Comparison of ENCODE assay signal across 1 cellular context in the genomic region with DNA sequence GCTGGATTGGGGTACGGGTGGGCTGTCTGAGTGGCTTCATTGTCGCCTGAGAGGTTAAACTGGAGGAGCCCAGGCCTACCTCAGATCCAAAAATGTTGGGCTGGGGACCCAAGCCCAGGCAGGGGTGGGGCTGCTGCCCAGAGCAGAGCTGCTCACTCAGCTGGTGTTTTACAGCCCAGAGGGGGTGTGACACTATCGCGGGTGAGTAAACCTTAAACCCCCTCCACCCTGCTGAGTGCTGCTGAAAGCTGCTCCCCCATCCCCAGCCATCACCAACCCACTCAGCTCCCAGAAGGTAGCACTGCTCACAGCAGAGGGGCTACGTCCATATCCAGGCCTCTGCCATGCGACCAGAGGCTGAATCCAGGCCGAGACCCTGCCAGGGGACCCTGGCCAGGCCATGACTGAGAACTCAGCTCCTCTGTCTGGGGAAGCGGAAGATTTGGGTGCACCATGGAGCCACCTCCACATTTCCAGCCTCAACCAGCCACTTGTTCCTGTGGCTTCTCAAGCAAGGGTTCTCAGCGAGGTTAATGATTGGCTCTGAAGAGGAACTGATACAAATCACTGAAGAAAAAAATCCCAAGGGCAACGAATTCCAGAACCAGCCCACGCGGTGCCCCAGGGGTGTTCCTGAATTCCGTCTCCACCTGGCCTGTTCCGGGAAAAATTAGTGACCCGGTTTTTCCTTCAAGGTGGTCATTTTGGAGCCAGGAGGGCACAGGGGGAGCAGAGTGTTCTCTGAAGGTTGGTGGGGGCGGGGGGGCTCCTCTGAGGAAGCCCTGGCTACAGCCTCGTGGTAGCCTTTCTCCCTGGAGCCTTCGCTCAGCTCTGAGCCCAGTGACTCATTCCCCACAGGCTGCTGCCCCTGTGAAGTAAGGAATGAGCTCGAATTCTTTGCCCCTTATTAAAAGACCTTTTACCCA.
TF ChIP-seq lines count a peak whose summit lies in the region.

No MANE protein-coding gene starts in this region.

TF ChIP-seq in HepG2, 621 proteins besides CTCF, POLR2A, EP300 and RAD21 (continued from another document and continues in another):
- TF ChIP-seq, protein P1, sequence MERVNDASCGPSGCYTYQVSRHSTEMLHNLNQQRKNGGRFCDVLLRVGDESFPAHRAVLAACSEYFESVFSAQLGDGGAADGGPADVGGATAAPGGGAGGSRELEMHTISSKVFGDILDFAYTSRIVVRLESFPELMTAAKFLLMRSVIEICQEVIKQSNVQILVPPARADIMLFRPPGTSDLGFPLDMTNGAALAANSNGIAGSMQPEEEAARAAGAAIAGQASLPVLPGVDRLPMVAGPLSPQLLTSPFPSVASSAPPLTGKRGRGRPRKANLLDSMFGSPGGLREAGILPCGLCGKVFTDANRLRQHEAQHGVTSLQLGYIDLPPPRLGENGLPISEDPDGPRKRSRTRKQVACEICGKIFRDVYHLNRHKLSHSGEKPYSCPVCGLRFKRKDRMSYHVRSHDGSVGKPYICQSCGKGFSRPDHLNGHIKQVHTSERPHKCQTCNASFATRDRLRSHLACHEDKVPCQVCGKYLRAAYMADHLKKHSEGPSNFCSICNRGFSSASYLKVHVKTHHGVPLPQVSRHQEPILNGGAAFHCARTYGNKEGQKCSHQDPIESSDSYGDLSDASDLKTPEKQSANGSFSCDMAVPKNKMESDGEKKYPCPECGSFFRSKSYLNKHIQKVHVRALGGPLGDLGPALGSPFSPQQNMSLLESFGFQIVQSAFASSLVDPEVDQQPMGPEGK (CRISPR knock-in tag; IDR thresholded peaks at IDR 0.05) = peak; percentile 71; the same call in 1 of the 2 replicates
- TF ChIP-seq GABPA (IDR thresholded peaks at IDR 0.05; ENCODE audit: low read depth, low read length) (no peak), GABPA (CRISPR knock-in tag; IDR thresholded peaks at IDR 0.05; ENCODE audit: low read depth) (0 out of 2 replicates have a peak, but pooled peaks have one; percentile 27), FOXO1 (CRISPR knock-in tag; IDR thresholded peaks at IDR 0.05) (no peak), KMT2B (CRISPR knock-in tag; IDR thresholded peaks at IDR 0.05) (no peak), BORCS8-MEF2B (CRISPR knock-in tag; IDR thresholded peaks at IDR 0.05) (no peak), MEF2D (CRISPR knock-in tag; IDR thresholded peaks at IDR 0.05) (no peak), HDAC2 (CRISPR knock-in tag; IDR thresholded peaks at IDR 0.05) (peak; percentile 11; the same call in 1 of the 2 replicates), NR2F2 (IDR thresholded peaks at IDR 0.05; ENCODE audit: borderline replicate concordance, low read depth) (no peak), SALL1 (CRISPR knock-in tag; IDR thresholded peaks at IDR 0.05) (no peak; the same call in 1 of the 2 replicates), GABPB1 (CRISPR knock-in tag; IDR thresholded peaks at IDR 0.05) (no peak; the same call in 1 of the 2 replicates), ZNF224 (CRISPR knock-in tag; IDR thresholded peaks at IDR 0.05) (no peak), MYNN (CRISPR knock-in tag; IDR thresholded peaks at IDR 0.05; ENCODE audit: low read depth) (no peak), ZBTB3 (CRISPR knock-in tag; IDR thresholded peaks at IDR 0.05; ENCODE audit: borderline replicate concordance, low read depth) (no peak), ZNF773 (CRISPR knock-in tag; IDR thresholded peaks at IDR 0.05; ENCODE audit: borderline replicate concordance) (no peak), ZNF256 (CRISPR knock-in tag; conservative IDR thresholded peaks at IDR 0.05) (no peak), KDM3A (CRISPR knock-in tag; IDR thresholded peaks at IDR 0.05; ENCODE audit: low read depth) (no peak), BRD4 (CRISPR knock-in tag; IDR thresholded peaks at IDR 0.05) (no peak), TAF1 (CRISPR knock-in tag; IDR thresholded peaks at IDR 0.05) (no peak)
- TF ChIP-seq, protein P2, sequence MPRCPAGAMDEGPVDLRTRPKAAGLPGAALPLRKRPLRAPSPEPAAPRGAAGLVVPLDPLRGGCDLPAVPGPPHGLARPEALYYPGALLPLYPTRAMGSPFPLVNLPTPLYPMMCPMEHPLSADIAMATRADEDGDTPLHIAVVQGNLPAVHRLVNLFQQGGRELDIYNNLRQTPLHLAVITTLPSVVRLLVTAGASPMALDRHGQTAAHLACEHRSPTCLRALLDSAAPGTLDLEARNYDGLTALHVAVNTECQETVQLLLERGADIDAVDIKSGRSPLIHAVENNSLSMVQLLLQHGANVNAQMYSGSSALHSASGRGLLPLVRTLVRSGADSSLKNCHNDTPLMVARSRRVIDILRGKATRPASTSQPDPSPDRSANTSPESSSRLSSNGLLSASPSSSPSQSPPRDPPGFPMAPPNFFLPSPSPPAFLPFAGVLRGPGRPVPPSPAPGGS (CRISPR knock-in tag; IDR thresholded peaks at IDR 0.05) = no peak
- TF ChIP-seq, protein P3, sequence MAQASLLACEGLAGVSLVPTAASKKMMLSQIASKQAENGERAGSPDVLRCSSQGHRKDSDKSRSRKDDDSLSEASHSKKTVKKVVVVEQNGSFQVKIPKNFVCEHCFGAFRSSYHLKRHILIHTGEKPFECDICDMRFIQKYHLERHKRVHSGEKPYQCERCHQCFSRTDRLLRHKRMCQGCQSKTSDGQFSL (CRISPR knock-in tag; IDR thresholded peaks at IDR 0.05) = no peak
- TF ChIP-seq, protein P4, sequence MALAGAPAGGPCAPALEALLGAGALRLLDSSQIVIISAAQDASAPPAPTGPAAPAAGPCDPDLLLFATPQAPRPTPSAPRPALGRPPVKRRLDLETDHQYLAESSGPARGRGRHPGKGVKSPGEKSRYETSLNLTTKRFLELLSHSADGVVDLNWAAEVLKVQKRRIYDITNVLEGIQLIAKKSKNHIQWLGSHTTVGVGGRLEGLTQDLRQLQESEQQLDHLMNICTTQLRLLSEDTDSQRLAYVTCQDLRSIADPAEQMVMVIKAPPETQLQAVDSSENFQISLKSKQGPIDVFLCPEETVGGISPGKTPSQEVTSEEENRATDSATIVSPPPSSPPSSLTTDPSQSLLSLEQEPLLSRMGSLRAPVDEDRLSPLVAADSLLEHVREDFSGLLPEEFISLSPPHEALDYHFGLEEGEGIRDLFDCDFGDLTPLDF (CRISPR knock-in tag; IDR thresholded peaks at IDR 0.05) = no peak
- TF ChIP-seq, protein P5, sequence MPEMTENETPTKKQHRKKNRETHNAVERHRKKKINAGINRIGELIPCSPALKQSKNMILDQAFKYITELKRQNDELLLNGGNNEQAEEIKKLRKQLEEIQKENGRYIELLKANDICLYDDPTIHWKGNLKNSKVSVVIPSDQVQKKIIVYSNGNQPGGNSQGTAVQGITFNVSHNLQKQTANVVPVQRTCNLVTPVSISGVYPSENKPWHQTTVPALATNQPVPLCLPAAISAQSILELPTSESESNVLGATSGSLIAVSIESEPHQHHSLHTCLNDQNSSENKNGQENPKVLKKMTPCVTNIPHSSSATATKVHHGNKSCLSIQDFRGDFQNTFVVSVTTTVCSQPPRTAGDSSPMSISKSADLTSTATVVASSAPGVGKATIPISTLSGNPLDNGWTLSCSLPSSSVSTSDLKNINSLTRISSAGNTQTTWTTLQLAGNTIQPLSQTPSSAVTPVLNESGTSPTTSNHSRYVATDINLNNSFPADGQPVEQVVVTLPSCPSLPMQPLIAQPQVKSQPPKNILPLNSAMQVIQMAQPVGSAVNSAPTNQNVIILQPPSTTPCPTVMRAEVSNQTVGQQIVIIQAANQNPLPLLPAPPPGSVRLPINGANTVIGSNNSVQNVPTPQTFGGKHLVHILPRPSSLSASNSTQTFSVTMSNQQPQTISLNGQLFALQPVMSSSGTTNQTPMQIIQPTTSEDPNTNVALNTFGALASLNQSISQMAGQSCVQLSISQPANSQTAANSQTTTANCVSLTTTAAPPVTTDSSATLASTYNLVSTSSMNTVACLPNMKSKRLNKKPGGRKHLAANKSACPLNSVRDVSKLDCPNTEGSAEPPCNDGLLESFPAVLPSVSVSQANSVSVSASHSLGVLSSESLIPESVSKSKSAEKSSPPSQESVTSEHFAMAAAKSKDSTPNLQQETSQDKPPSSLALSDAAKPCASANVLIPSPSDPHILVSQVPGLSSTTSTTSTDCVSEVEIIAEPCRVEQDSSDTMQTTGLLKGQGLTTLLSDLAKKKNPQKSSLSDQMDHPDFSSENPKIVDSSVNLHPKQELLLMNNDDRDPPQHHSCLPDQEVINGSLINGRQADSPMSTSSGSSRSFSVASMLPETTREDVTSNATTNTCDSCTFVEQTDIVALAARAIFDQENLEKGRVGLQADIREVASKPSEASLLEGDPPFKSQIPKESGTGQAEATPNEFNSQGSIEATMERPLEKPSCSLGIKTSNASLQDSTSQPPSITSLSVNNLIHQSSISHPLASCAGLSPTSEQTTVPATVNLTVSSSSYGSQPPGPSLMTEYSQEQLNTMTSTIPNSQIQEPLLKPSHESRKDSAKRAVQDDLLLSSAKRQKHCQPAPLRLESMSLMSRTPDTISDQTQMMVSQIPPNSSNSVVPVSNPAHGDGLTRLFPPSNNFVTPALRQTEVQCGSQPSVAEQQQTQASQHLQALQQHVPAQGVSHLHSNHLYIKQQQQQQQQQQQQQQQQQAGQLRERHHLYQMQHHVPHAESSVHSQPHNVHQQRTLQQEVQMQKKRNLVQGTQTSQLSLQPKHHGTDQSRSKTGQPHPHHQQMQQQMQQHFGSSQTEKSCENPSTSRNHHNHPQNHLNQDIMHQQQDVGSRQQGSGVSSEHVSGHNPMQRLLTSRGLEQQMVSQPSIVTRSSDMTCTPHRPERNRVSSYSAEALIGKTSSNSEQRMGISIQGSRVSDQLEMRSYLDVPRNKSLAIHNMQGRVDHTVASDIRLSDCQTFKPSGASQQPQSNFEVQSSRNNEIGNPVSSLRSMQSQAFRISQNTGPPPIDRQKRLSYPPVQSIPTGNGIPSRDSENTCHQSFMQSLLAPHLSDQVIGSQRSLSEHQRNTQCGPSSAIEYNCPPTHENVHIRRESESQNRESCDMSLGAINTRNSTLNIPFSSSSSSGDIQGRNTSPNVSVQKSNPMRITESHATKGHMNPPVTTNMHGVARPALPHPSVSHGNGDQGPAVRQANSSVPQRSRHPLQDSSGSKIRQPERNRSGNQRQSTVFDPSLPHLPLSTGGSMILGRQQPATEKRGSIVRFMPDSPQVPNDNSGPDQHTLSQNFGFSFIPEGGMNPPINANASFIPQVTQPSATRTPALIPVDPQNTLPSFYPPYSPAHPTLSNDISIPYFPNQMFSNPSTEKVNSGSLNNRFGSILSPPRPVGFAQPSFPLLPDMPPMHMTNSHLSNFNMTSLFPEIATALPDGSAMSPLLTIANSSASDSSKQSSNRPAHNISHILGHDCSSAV (CRISPR knock-in tag; IDR thresholded peaks at IDR 0.05; ENCODE audit: borderline replicate concordance) = no peak
- TF ChIP-seq, protein P6, sequence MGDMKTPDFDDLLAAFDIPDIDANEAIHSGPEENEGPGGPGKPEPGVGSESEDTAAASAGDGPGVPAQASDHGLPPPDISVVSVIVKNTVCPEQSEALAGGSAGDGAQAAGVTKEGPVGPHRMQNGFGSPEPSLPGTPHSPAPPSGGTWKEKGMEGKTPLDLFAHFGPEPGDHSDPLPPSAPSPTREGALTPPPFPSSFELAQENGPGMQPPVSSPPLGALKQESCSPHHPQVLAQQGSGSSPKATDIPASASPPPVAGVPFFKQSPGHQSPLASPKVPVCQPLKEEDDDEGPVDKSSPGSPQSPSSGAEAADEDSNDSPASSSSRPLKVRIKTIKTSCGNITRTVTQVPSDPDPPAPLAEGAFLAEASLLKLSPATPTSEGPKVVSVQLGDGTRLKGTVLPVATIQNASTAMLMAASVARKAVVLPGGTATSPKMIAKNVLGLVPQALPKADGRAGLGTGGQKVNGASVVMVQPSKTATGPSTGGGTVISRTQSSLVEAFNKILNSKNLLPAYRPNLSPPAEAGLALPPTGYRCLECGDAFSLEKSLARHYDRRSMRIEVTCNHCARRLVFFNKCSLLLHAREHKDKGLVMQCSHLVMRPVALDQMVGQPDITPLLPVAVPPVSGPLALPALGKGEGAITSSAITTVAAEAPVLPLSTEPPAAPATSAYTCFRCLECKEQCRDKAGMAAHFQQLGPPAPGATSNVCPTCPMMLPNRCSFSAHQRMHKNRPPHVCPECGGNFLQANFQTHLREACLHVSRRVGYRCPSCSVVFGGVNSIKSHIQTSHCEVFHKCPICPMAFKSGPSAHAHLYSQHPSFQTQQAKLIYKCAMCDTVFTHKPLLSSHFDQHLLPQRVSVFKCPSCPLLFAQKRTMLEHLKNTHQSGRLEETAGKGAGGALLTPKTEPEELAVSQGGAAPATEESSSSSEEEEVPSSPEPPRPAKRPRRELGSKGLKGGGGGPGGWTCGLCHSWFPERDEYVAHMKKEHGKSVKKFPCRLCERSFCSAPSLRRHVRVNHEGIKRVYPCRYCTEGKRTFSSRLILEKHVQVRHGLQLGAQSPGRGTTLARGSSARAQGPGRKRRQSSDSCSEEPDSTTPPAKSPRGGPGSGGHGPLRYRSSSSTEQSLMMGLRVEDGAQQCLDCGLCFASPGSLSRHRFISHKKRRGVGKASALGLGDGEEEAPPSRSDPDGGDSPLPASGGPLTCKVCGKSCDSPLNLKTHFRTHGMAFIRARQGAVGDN (CRISPR knock-in tag; IDR thresholded peaks at IDR 0.05) = peak; percentile 7; the same call in 1 of the 2 replicates
- TF ChIP-seq, protein P7, sequence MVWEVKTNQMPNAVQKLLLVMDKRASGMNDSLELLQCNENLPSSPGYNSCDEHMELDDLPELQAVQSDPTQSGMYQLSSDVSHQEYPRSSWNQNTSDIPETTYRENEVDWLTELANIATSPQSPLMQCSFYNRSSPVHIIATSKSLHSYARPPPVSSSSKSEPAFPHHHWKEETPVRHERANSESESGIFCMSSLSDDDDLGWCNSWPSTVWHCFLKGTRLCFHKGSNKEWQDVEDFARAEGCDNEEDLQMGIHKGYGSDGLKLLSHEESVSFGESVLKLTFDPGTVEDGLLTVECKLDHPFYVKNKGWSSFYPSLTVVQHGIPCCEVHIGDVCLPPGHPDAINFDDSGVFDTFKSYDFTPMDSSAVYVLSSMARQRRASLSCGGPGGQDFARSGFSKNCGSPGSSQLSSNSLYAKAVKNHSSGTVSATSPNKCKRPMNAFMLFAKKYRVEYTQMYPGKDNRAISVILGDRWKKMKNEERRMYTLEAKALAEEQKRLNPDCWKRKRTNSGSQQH (CRISPR knock-in tag; IDR thresholded peaks at IDR 0.05; ENCODE audit: low read depth) = no peak
- TF ChIP-seq, protein P8, sequence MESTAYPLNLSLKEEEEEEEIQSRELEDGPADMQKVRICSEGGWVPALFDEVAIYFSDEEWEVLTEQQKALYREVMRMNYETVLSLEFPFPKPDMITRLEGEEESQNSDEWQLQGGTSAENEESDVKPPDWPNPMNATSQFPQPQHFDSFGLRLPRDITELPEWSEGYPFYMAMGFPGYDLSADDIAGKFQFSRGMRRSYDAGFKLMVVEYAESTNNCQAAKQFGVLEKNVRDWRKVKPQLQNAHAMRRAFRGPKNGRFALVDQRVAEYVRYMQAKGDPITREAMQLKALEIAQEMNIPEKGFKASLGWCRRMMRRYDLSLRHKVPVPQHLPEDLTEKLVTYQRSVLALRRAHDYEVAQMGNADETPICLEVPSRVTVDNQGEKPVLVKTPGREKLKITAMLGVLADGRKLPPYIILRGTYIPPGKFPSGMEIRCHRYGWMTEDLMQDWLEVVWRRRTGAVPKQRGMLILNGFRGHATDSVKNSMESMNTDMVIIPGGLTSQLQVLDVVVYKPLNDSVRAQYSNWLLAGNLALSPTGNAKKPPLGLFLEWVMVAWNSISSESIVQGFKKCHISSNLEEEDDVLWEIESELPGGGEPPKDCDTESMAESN (CRISPR knock-in tag; conservative IDR thresholded peaks at IDR 0.05) = no peak
- TF ChIP-seq, protein P9, sequence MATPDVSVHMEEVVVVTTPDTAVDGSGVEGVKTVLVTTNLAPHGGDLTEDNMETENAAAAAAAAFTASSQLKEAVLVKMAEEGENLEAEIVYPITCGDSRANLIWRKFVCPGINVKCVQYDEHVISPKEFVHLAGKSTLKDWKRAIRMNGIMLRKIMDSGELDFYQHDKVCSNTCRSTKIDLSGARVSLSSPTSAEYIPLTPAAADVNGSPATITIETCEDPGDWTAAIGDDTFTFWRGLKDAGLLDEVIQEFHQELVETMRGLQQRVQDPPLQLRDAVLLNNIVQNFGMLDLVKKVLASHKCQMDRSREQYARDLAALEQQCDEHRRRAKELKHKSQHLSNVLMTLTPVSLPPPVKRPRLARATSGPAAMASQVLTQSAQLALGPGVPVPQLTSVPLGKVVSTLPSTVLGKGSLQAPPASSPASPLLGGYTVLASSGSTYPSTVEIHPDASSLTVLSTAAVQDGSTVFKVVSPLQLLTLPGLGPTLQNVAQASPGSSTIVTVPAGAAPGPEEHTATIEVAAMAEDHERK (CRISPR knock-in tag; IDR thresholded peaks at IDR 0.05; ENCODE audit: low read depth) = no peak
